Comparison of ENCODE assay signal across 8 cellular contexts in genomic region chrX:2967998-2968909, GRCh38. TPM values are rescaled to one million over a fixed set of nuclear protein-coding genes. Genes with fewer than 3 reads are reported as not detected.
DNase-seq lines count a peak whose midpoint lies in the region; TF ChIP-seq lines count a peak whose summit lies in the region.

No MANE protein-coding gene starts in this region.

- TF ChIP-seq CTCF in HFF-Myc (IDR thresholded peaks at IDR 0.05; ENCODE audit: low read depth, low read length, missing control alignments) (no peak), Calu3 (IDR thresholded peaks at IDR 0.05; ENCODE audit: unreplicated experiment) (no peak)

- no peak overlapping the region for H3K4me3 Mint-ChIP-seq in Calu3 (ENCODE audit: low read depth, unreplicated experiment)

- intact Hi-C loops in Calu3 (cut with micrococcal nuclease; ENCODE audit: unreplicated experiment) (loop anchor here (10.0 kb wide), 1 partner anchor 57 kb away; no protein-coding TSS in a partner anchor), posterior vena cava (cut with DNase I) (no loop called here)

- DNase-seq in AG08395 (ENCODE audit: low spot score) (peak; percentile 55), HFF-Myc (ENCODE audit: extremely low read depth, low read depth) (no peak), amniotic stem cell (lab: John Stamatoyannopoulos, UW) (peak; percentile 32), islet precursor cell (peak; percentile 96), superior temporal gyrus (ENCODE audit: extremely low spot score) (peak; percentile 32), Calu3 (no peak), posterior vena cava (ENCODE audit: low spot score) (no peak), NCI-H524 treated with DMSO at 0.1 percent for 48 hours (lab: John Stamatoyannopoulos, UW) (no peak)

- H3K9me3 Mint-ChIP-seq in Calu3 (ENCODE audit: low read depth, unreplicated experiment) = no peaks in the 10 kb centered on the region

- no peaks in the 10 kb centered on the region for H3K27me3 Mint-ChIP-seq in Calu3 (ENCODE audit: unreplicated experiment)

- peaks cover 11% of the 10 kb centered on the region for H3K4me1 Mint-ChIP-seq in Calu3 (ENCODE audit: low read depth, unreplicated experiment)

- no peak overlapping the region for H3K27ac Mint-ChIP-seq in Calu3 (ENCODE audit: unreplicated experiment)

- CTCF ChIA-PET in Calu3 (lab: Charles Lee) = no interaction called here

- BruUV-seq in Calu3 (replicated peaks; lab: Mats Ljungman, UMichigan) = no TSS peak

- peak overlapping the region; percentile 14; the same call in 1 of the 2 replicates for H3K4me3 ChIP-seq in HFF-Myc (replicated peaks; ENCODE audit: low read depth, low read length)

- H3K36me3 Mint-ChIP-seq in Calu3 (ENCODE audit: insufficient read depth, unreplicated experiment) = no peaks in the 10 kb centered on the region

RNA-seq across cellular contexts. Expression of gene ARSH, which starts 38.1 kb away (rescaled TPM):
- total RNA-seq in Calu3 (2022) (not detected in 2 replicates), posterior vena cava (not detected)

RNA-seq across cellular contexts. Expression of gene ARSD, which starts 39.1 kb away (rescaled TPM):
- total RNA-seq in Calu3 (2022) (42.0 and 47.8 TPM in 2 replicates), posterior vena cava (10 to 100 TPM; 11.7 to 15.7 TPM)

Comparison
In these comparisons a context has a peak if more than half of its experiments do, and no peak if none do; other contexts are left out.
1. DNase-seq: peak in AG08395 (single experiment), amniotic stem cell (single experiment), islet precursor cell (single experiment) and superior temporal gyrus (single experiment); none in HFF-Myc (single experiment), Calu3 (single experiment), posterior vena cava (single experiment) and NCI-H524 treated with DMSO at 0.1 percent for 48 hours (single experiment).